8 cellular contexts compared by ENCODE assay signal in the genomic region with DNA sequence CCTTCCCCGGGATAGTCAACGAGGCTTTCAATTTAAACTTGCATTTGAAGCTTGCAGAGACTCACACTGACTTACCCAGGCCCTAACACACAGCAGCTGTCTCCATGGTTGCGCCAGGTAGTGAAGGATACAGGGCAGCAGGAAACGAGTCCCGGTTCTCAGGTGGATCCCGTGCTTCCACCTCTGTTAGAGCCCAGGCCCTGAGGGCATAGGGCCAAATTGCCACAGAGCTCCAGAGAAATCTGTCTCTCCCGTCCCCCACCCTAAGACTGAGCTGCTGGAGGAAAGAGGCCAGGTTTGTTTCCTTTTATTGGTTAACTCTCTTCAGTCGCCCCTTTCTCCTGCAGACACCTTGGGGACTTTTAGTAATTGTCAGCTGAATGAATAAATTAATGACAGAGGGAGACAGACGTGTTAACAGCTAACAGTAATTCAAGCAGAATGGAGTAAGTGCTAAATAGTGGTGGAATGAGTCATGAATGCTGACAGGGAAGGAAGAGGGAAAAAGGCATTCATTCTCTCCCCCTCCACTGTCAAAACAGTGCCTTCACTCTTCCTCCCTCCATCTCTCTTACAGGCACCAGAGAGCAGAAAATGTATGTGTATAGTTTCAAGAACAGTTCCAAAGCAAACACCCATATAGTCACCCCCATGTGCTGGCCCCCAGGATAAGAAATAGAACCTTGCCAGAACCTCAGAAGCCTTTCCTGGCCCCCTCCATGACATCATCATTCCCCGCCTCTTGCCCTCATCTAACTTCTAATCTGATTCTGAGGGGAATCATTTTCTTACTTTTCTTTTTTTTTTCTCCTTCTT. TPM values are rescaled to one million over a fixed set of nuclear protein-coding genes. Genes with fewer than 3 reads are reported as not detected.
DNase-seq lines count a peak whose midpoint lies in the region; ATAC-seq and TF ChIP-seq lines count a peak whose summit lies in the region.

No MANE protein-coding gene starts in this region.

- peaks cover 6% of the 10 kb centered on the region for H3K4me1 ChIP-seq in fibroblast of lung (ENCODE audit: control insufficient read depth, extremely low read depth, insufficient read depth, low read length)

- no peak overlapping the region for H2AFZ ChIP-seq in fibroblast of lung (ENCODE audit: low read length)

- H3K9me3 ChIP-seq in fibroblast of lung (ENCODE audit: control insufficient read depth, insufficient read depth, low read depth, low read length), result no peaks in the 10 kb centered on the region

- no peak for ATAC-seq in GM21381 (IDR thresholded peaks at IDR 0.05; ENCODE audit: unreplicated experiment)

- no peaks in the 10 kb centered on the region for H3K27me3 Mint-ChIP-seq in progenitor cell of endocrine pancreas

- no peaks in the 10 kb centered on the region for H3K27me3 ChIP-seq in fibroblast of lung (ENCODE audit: control insufficient read depth, insufficient read depth, low read length)

- H4K20me1 ChIP-seq in fibroblast of lung (ENCODE audit: control insufficient read depth, extremely low read depth, insufficient read depth, low read length), result no peaks in the 10 kb centered on the region

- no peak overlapping the region for H3K9ac ChIP-seq in fibroblast of lung (ENCODE audit: insufficient read depth, low read length)

- H3K4me2 ChIP-seq in fibroblast of lung (ENCODE audit: extremely low read depth, insufficient read depth, low read length), result peak overlapping the region; percentile 27

- no peak overlapping the region for H3K4me3 Mint-ChIP-seq in progenitor cell of endocrine pancreas (ENCODE audit: low read depth)

- H3K4me1 Mint-ChIP-seq in progenitor cell of endocrine pancreas (ENCODE audit: low read depth), result peaks cover 8% of the 10 kb centered on the region

- H3K27ac ChIP-seq in fibroblast of lung (ENCODE audit: insufficient read depth, low read length), result no peak overlapping the region

- H3K79me2 ChIP-seq in fibroblast of lung (ENCODE audit: control insufficient read depth, insufficient read depth, low read length), result no peaks in the 10 kb centered on the region

- peak overlapping the region; percentile 1 for H3K27ac Mint-ChIP-seq in progenitor cell of endocrine pancreas

- H3K9me3 Mint-ChIP-seq in progenitor cell of endocrine pancreas (ENCODE audit: low read depth), result no peaks in the 10 kb centered on the region

- H3K4me3 ChIP-seq in fibroblast of lung (replicated peaks in 1 of 4; ENCODE audit: control extremely low read depth in 1 of 4, insufficient read depth in 1 of 4, low read depth in 3 of 4, low read length in 4 of 4), result no peak overlapping the region

- peak; percentile 58 for DNase-seq in GM04504 (ENCODE audit: low read depth)
- peak; percentile 87 for DNase-seq in NCI-H226
- DNase-seq in fibroblast of lung (ENCODE audit: low read depth in 2 of 2), result peak; percentile 69 to 86
- no peak for DNase-seq in progenitor cell of endocrine pancreas (ENCODE audit: low spot score, unreplicated experiment)
- no peak for DNase-seq in NCI-H526 treated with DMSO at 0.1 percent for 48 hours (lab: John Stamatoyannopoulos, UW)
- DNase-seq in NCI-H187 treated with DMSO at 0.1 percent for 48 hours (lab: John Stamatoyannopoulos, UW), result no peak
- DNase-seq in NCI-H1092 treated with DMSO at 0.1 percent for 48 hours (lab: John Stamatoyannopoulos, UW), result no peak

- TF ChIP-seq CTCF in fibroblast of lung (conservative IDR thresholded peaks at IDR 0.05 in 1 of 2, IDR thresholded peaks at IDR 0.05 in 1 of 2; ENCODE audit: low read depth in 1 of 2, low read length in 2 of 2) (no peak), progenitor cell of endocrine pancreas (IDR thresholded peaks at IDR 0.05; ENCODE audit: unreplicated experiment) (no peak)

- no peaks in the 10 kb centered on the region for H3K36me3 Mint-ChIP-seq in progenitor cell of endocrine pancreas (ENCODE audit: insufficient read depth)

- H3K36me3 ChIP-seq in fibroblast of lung (ENCODE audit: control insufficient read depth, insufficient read depth, low read length), result no peaks in the 10 kb centered on the region

RNA-seq across cellular contexts. Expression of a gene that starts 16.7 kb away (rescaled TPM):
- total RNA-seq in fibroblast of lung (40.1 and 40.8 TPM in 2 replicates), progenitor cell of endocrine pancreas (132 and 149 TPM in 2 replicates)
- 15.3 and 22.9 TPM in 2 replicates for polyA plus RNA-seq in fibroblast of lung
- polyA plus RNA-seq in fibroblast of lung (2012), result 24.4 and 29.7 TPM in 2 replicates
- polyA minus RNA-seq in fibroblast of lung (ENCODE audit: low replicate concordance), result 80.9 and 123 TPM in 2 replicates

Comparison
In these comparisons a context has a peak if more than half of its experiments do, and no peak if none do; other contexts are left out.
1. DNase-seq: peak in GM04504 (single experiment), NCI-H226 (single experiment) and fibroblast of lung (2 of 2); none in progenitor cell of endocrine pancreas (single experiment), NCI-H526 treated with DMSO at 0.1 percent for 48 hours (single experiment), NCI-H187 treated with DMSO at 0.1 percent for 48 hours (single experiment) and NCI-H1092 treated with DMSO at 0.1 percent for 48 hours (single experiment).